ENCODE assay signal across 8 cellular contexts in the genomic region with DNA sequence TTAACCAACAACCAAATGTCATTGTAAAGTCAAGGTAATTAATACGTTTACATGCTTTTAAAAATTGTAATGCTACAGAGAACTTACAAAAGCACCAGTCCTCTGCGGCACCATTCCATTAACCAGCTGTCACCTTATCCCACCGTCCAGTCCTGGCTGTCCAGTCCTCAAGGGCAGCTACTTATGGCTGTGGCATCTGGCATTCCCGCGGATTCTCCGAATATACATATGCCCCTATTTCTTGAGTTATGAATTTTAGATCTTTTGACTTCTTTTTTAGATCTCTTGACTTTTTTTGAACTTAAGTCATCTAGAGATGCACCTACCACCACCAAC. TPM values are rescaled to one million over a fixed set of nuclear protein-coding genes. Genes with fewer than 3 reads are reported as not detected.
DNase-seq lines count a peak whose midpoint lies in the region; ATAC-seq and TF ChIP-seq lines count a peak whose summit lies in the region.

No MANE protein-coding gene starts in this region.

- WGBS in H9 (ENCODE audit: extremely low coverage, insufficient read length, low lambda C conversion rate): no CpG with 5 or more reads among the region's 6 CpGs

- no peak for ATAC-seq in GM19351 (IDR thresholded peaks at IDR 0.05; ENCODE audit: unreplicated experiment)

- H2BK20ac ChIP-seq in H9 (ENCODE audit: low read depth, low read length, poor library complexity, severe bottlenecking): no peak overlapping the region

- H3K27ac Mint-ChIP-seq in H9: no peak overlapping the region

- H3K4me2 ChIP-seq in H9 (ENCODE audit: insufficient read depth, insufficient read length, low read length): peak overlapping the region; percentile 64

- H3K4me1 Mint-ChIP-seq in H9: peaks cover 13 to 17% of the 10 kb centered on the region in 2 experiments

- no peak overlapping the region for H2BK12ac ChIP-seq in H9 (ENCODE audit: insufficient read length, low read depth, low read length)

- no peak for TF ChIP-seq CTCF in H9 (conservative IDR thresholded peaks at IDR 0.05)
- TF ChIP-seq CTCF in WERI-Rb-1 (IDR thresholded peaks at IDR 0.05; ENCODE audit: low read depth, low read length): no peak
- no peak for TF ChIP-seq CTCF in right atrium auricular region (IDR thresholded peaks at IDR 0.05)

- no peak overlapping the region for H3K14ac ChIP-seq in H9 (ENCODE audit: insufficient read depth, low read length)

- H2BK5ac ChIP-seq in H9 (ENCODE audit: insufficient read length, low read length): no peak overlapping the region

- H4K8ac ChIP-seq in H9 (replicated peaks; ENCODE audit: insufficient read length, low read depth, low read length): no peak overlapping the region

- H3K4me3 Mint-ChIP-seq in H9: peak overlapping the region; percentile 62 to 70

- H3K56ac ChIP-seq in H9 (ENCODE audit: insufficient read length, low read depth, low read length): no peak overlapping the region

- H3K4me1 ChIP-seq in H9 (ENCODE audit: insufficient read depth, low read length) (no peaks in the 10 kb centered on the region), right atrium auricular region (peaks cover 0 to 40% of the 10 kb centered on the region in 2 donors)

- H3K79me2 ChIP-seq in H9 (ENCODE audit: insufficient read depth, low read length): no peaks in the 10 kb centered on the region

- DNase-seq in H9 (no peak), WERI-Rb-1 (peak; percentile 42), right atrium auricular region (ENCODE audit: low spot score) (no peak), MV-4-11 (lab: John Stamatoyannopoulos, UW) (no peak), HPDE6-E6E7 (ENCODE audit: extremely low spot score) (no peak), germinal center (ENCODE audit: low spot score) (no peak)

- no peak overlapping the region for H4K5ac ChIP-seq in H9 (ENCODE audit: insufficient read length, low read depth, low read length)

- H3K36me3 ChIP-seq in WERI-Rb-1: no peaks in the 10 kb centered on the region; the same call in 1 of the 2 replicates
- no peaks in the 10 kb centered on the region for H3K36me3 ChIP-seq in right atrium auricular region

- H3K23me2 ChIP-seq in H9 (ENCODE audit: insufficient read length, low read depth, low read length, poor library complexity, severe bottlenecking): peaks cover 3% of the 10 kb centered on the region

- H2BK15ac ChIP-seq in H9 (ENCODE audit: low read depth, low read length): no peak overlapping the region

- H3K18ac ChIP-seq in H9 (ENCODE audit: insufficient read length, low read depth, low read length): no peak overlapping the region

- H3K27ac ChIP-seq in H9 (ENCODE audit: insufficient read length, low read depth, low read length) (no peak overlapping the region), WERI-Rb-1 (no peak overlapping the region), right atrium auricular region (peak overlapping the region in 1 of 2 donors; percentile 80), skin epidermis (peak overlapping the region in 1 of 21 experiments; percentile 67)

- no peak overlapping the region for H3K4ac ChIP-seq in H9 (ENCODE audit: low read depth, low read length)

- H2AFZ ChIP-seq in H9 (ENCODE audit: low read length): peak overlapping the region; percentile 24

- no peaks in the 10 kb centered on the region for H3K9me3 ChIP-seq in H9 (ENCODE audit: control insufficient read depth, low read depth, low read length)
- H3K9me3 ChIP-seq in WERI-Rb-1 (ENCODE audit: severe bottlenecking): no peaks in the 10 kb centered on the region
- H3K9me3 ChIP-seq in right atrium auricular region: no peaks in the 10 kb centered on the region

- no peak overlapping the region for H2BK120ac ChIP-seq in H9 (ENCODE audit: low read depth, low read length, poor library complexity, severe bottlenecking)

- no peak overlapping the region for H3T11ph ChIP-seq in H9 (ENCODE audit: low read length)

- no peak overlapping the region for H3K9ac ChIP-seq in H9 (ENCODE audit: extremely low read depth, insufficient read length, low read length)

- H3K27me3 Mint-ChIP-seq in H9 (ENCODE audit: low read depth): peaks cover 22% of the 10 kb centered on the region

- peaks cover 4% of the 10 kb centered on the region for H3K79me1 ChIP-seq in H9 (ENCODE audit: insufficient read depth, low read depth, low read length, poor library complexity, severe bottlenecking)

- H2AK5ac ChIP-seq in H9 (ENCODE audit: insufficient read length, low read length): no peak overlapping the region

- H3K4me3 ChIP-seq in WERI-Rb-1 (ENCODE audit: low read depth, low read length) (peak overlapping the region; percentile 49), right atrium auricular region (peak overlapping the region; percentile 96), skin epidermis (peak overlapping the region in 5 of 7 experiments; percentile 54 to 90 (median 76))

- H3K36me3 Mint-ChIP-seq in H9 (ENCODE audit: insufficient read depth in 1 of 3, low read depth in 3 of 3): no peaks in the 10 kb centered on the region; a peak in 1 of 7 replicates

- H3K27me3 ChIP-seq in H9 (ENCODE audit: insufficient read depth, low read length): no peaks in the 10 kb centered on the region; the same call in 1 of the 2 replicates
- H3K27me3 ChIP-seq in WERI-Rb-1 (ENCODE audit: insufficient read depth, low read depth, severe bottlenecking): no peaks in the 10 kb centered on the region
- H3K27me3 ChIP-seq in right atrium auricular region: no peaks in the 10 kb centered on the region

- no peak overlapping the region for H4K91ac ChIP-seq in H9 (ENCODE audit: insufficient read length, low read depth, low read length)

- no peak overlapping the region for H3K23ac ChIP-seq in H9 (ENCODE audit: insufficient read length, low read depth, low read length)

- H4K20me1 ChIP-seq in H9 (ENCODE audit: control insufficient read depth, insufficient read depth, insufficient read length): peaks cover 5% of the 10 kb centered on the region

- H3K9me3 Mint-ChIP-seq in H9: no peaks in the 10 kb centered on the region; a peak in 1 of 5 replicates

RNA-seq across cellular contexts. Expression of a gene that starts 0.4 kb away (rescaled TPM):
- total RNA-seq in H9 (2021) (12.9 and 14.0 TPM in 2 replicates), right atrium auricular region (10 to 100 TPM; 28.0 to 33.1 TPM)
